ENCODE assay signal across 30 cellular contexts in genomic region chr4:38795087-38795486, GRCh38. TPM values are rescaled to one million over a fixed set of nuclear protein-coding genes. Genes with fewer than 3 reads are reported as not detected.
"Had no signal": no experiment of that assay in that cellular context is flagged by ENCODE, and none has a peak within 500 bp of the region (broad histone marks: within the 10 kb centered on the region; RNA-seq: fewer than 3 reads in every experiment).

No MANE protein-coding gene starts in this region.

- DNase-seq: cerebellar nuclear complex; cortex of kidney; dorsolateral prefrontal cortex; effector CD4-positive, alpha-beta T cell; foreskin melanocyte; hypothalamus; immature natural killer cell; kidney; mesenchymal stem cell; mucosa of descending colon; naive thymus-derived CD4-positive, alpha-beta T cell; nucleus accumbens; spleen; stimulated activated CD4-positive, alpha-beta T cell treated with anti-CD3 and anti-CD28 coated beads, Interleukin-4, amount 100 ng/mL, for 4 hours; stimulated activated naive CD8-positive, alpha-beta T cell treated with anti-CD3 and anti-CD28 coated beads, Interleukin-15, Interleukin-2, amounts not matched to agents 100 U/mL and 50 U/mL, for 24 hours; substantia nigra; testis; tibial artery had no signal

- H3K9me3 ChIP-seq: mucosa of descending colon, prostate gland, testis had no signal

- H3K4me1 Mint-ChIP-seq: mesothelial cell of epicardium, nephron, neural progenitor cell had no signal

- FAIRE-seq: kidney had no signal

- H3K27me3 Mint-ChIP-seq: naive thymus-derived CD4-positive, alpha-beta T cell; stimulated activated memory B cell treated with anti-CD40 and anti-IgM and Interleukin-4, amounts not matched to agents 10 μg/mL and 1 μg/mL and 100 μg/mL, for 72 hours; type B pancreatic cell had no signal

- H3K4me2 ChIP-seq: neural progenitor cell had no signal

- H3K4me1 ChIP-seq: esophagus muscularis mucosa, neural progenitor cell, prostate gland, right atrium auricular region, testis, tibial artery had no signal

- H3K27ac Mint-ChIP-seq: immature natural killer cell; mesothelial cell of epicardium; naive thymus-derived CD4-positive, alpha-beta T cell; nephron; neural progenitor cell; stimulated activated memory B cell treated with anti-CD40 and anti-IgM and Interleukin-4, amounts not matched to agents 10 μg/mL and 1 μg/mL and 100 μg/mL, for 72 hours; type B pancreatic cell had no signal

- H3K4me3 Mint-ChIP-seq: immature natural killer cell; mesothelial cell of epicardium; naive thymus-derived CD4-positive, alpha-beta T cell; nephron; neural progenitor cell; stimulated activated memory B cell treated with anti-CD40 and anti-IgM and Interleukin-4, amounts not matched to agents 10 μg/mL and 1 μg/mL and 100 μg/mL, for 72 hours; type B pancreatic cell had no signal

- H3K4me3 ChIP-seq: dorsolateral prefrontal cortex, esophagus muscularis mucosa, lung, mucosa of descending colon, neural progenitor cell, prostate gland, right atrium auricular region, spleen, testis, tibial artery had no signal

- H3K9me3 Mint-ChIP-seq: neural progenitor cell, type B pancreatic cell had no signal

- H3K36me3 ChIP-seq: neural progenitor cell, prostate gland had no signal

- H3K36me3 Mint-ChIP-seq: mesothelial cell of epicardium, neural progenitor cell, type B pancreatic cell had no signal

- H2AFZ ChIP-seq: neural progenitor cell had no signal

- H3K27me3 ChIP-seq: dorsolateral prefrontal cortex, esophagus muscularis mucosa, neural progenitor cell, right atrium auricular region, spleen, testis, tibial artery had no signal

- H3K27ac ChIP-seq: dorsolateral prefrontal cortex, epithelial cell of prostate, esophagus muscularis mucosa, neural progenitor cell, prostate gland, right atrium auricular region, testis, tibial artery had no signal

- H3K9ac ChIP-seq: neural progenitor cell had no signal

RNA-seq across cellular contexts. Expression of gene TLR10, which starts 12.3 kb away (rescaled TPM):
- total RNA-seq: fibroblast of lung, mesothelial cell of epicardium, osteocyte had no signal
- polyA plus RNA-seq: fibroblast of lung had no signal
